Comparison of ENCODE assay signal across 23 cellular contexts in genomic region chr12:3668479-3669165, GRCh38.
DNase-seq lines count a peak whose midpoint lies in the region; ATAC-seq and TF ChIP-seq lines count a peak whose summit lies in the region.
"Had no signal": no experiment of that assay in that cellular context is flagged by ENCODE, and none has a peak within 500 bp of the region (broad histone marks: within the 10 kb centered on the region; RNA-seq: fewer than 3 reads in every experiment).

No MANE protein-coding gene starts in this region.

- H3K9me3 Mint-ChIP-seq in neural progenitor cell, result peaks cover 1% of the 10 kb centered on the region
- H3K9me3 Mint-ChIP-seq: CD4-positive, alpha-beta T cell; HFFc6 had no signal

- no peaks in the 10 kb centered on the region for H3K36me3 Mint-ChIP-seq in neural progenitor cell

- H3F3A ChIP-seq in neural progenitor cell (ENCODE audit: low read depth), result no peaks in the 10 kb centered on the region

- no peak overlapping the region for H3K9ac ChIP-seq in neural progenitor cell
- H3K9ac ChIP-seq: BLaER1 treated with 17β-estradiol and CSF1 and Interleukin-3, amounts not matched to agents 10 nM and 100 nM had no signal

- POLR2A ChIA-PET in OCI-LY7 (lab: Charles Lee), result no interaction called here

- intact Hi-C loops in left cardiac atrium (cut with DNase I), result no loop called here
- intact Hi-C loops in OCI-LY7 (cut with micrococcal nuclease; ENCODE audit: unreplicated experiment), result no loop called here
- intact Hi-C loops in sciatic nerve (cut with DNase I), result no loop called here

- H3K27me3 Mint-ChIP-seq in neural progenitor cell (ENCODE audit: insufficient read depth, low read depth), result no peaks in the 10 kb centered on the region
- H3K27me3 Mint-ChIP-seq: CD4-positive, alpha-beta T cell had no signal

- H3K9me2 ChIP-seq in OCI-LY7 (ENCODE audit: insufficient read depth, low read length), result no peaks in the 10 kb centered on the region

- no peak overlapping the region for H3K4me3 Mint-ChIP-seq in neural progenitor cell
- H3K4me3 Mint-ChIP-seq: CD4-positive, alpha-beta T cell; HFFc6 had no signal

- no peaks in the 10 kb centered on the region for H3K27me3 ChIP-seq in neural progenitor cell
- H3K27me3 ChIP-seq: BLaER1 treated with 17β-estradiol and CSF1 and Interleukin-3, amounts not matched to agents 10 nM and 100 nM; Peyer's patch had no signal

- no peaks in the 10 kb centered on the region for H3K79me2 ChIP-seq in neural progenitor cell (ENCODE audit: low read depth)
- H3K79me2 ChIP-seq in OCI-LY7 (ENCODE audit: insufficient read depth, low read depth, low read length), result no peaks in the 10 kb centered on the region

- CTCF ChIA-PET in OCI-LY7 (lab: Charles Lee; ENCODE audit: unreplicated experiment), result interaction anchor here (1.1 kb wide), 1 partner anchor 368 kb away, joined by 4 read pairs; no protein-coding TSS in a partner anchor

- H2AFZ ChIP-seq in neural progenitor cell (replicated peaks) (no peak overlapping the region), OCI-LY7 (ENCODE audit: low read length) (no peak overlapping the region)

- H3K4me1 ChIP-seq in neural progenitor cell (no peaks in the 10 kb centered on the region), OCI-LY7 (ENCODE audit: insufficient read depth, low read length, poor library complexity, severe bottlenecking) (no peaks in the 10 kb centered on the region)
- H3K4me1 ChIP-seq: A549, HAP-1, Peyer's patch had no signal

- H3K4me3 ChIP-seq in neural progenitor cell, result no peak overlapping the region
- H3K4me3 ChIP-seq in OCI-LY7 (ENCODE audit: low read depth, low read length, poor library complexity, severe bottlenecking), result no peak overlapping the region
- H3K4me3 ChIP-seq: A549; BLaER1 treated with 17β-estradiol and CSF1 and Interleukin-3, amounts not matched to agents 10 nM and 100 nM; HAP-1; Peyer's patch had no signal

- peak overlapping the region; percentile 47 for H3K27ac Mint-ChIP-seq in neural progenitor cell
- H3K27ac Mint-ChIP-seq: CD4-positive, alpha-beta T cell; HFFc6 had no signal

- no peaks in the 10 kb centered on the region for H4K20me1 ChIP-seq in neural progenitor cell (ENCODE audit: low read depth)
- H4K20me1 ChIP-seq in OCI-LY7 (ENCODE audit: insufficient read depth, low read length), result no peaks in the 10 kb centered on the region

- no peaks in the 10 kb centered on the region for H3K36me3 ChIP-seq in neural progenitor cell
- H3K36me3 ChIP-seq in OCI-LY7 (ENCODE audit: insufficient read depth, low read length), result peaks cover 81% of the 10 kb centered on the region

- ATAC-seq in left cardiac atrium (peak; percentile 62 to 66), sciatic nerve (no peak)
- ATAC-seq: A549, HepG2 had no signal

- no TSS peak for BruUV-seq in OCI-LY7 (replicated peaks; lab: Mats Ljungman, UMichigan)

- in situ Hi-C loops in G401 (cut with HindIII; ENCODE audit: low sequenced_read_pairs), result no loop called here

- no peak for TF ChIP-seq CTCF in neural progenitor cell (IDR thresholded peaks at IDR 0.05)
- TF ChIP-seq CTCF in OCI-LY7 (conservative IDR thresholded peaks at IDR 0.05; ENCODE audit: low read length), result no peak

- no peak overlapping the region for H3K4me2 ChIP-seq in neural progenitor cell
- H3K4me2 ChIP-seq in OCI-LY7 (ENCODE audit: low read length), result no peak overlapping the region
- H3K4me2 ChIP-seq: A549; BLaER1 treated with 17β-estradiol and CSF1 and Interleukin-3, amounts not matched to agents 10 nM and 100 nM had no signal

- no peaks in the 10 kb centered on the region for H3K9me3 ChIP-seq in neural progenitor cell (ENCODE audit: low read depth)
- H3K9me3 ChIP-seq in OCI-LY7 (ENCODE audit: low read length), result no peaks in the 10 kb centered on the region
- H3K9me3 ChIP-seq: A549; BLaER1 treated with 17β-estradiol and CSF1 and Interleukin-3, amounts not matched to agents 10 nM and 100 nM; HAP-1; Peyer's patch had no signal

- H3K4me1 Mint-ChIP-seq in neural progenitor cell, result peaks cover 30% of the 10 kb centered on the region

- peak; percentile 17 for DNase-seq in G401 (ENCODE audit: low spot score)
- peak; percentile 21 for DNase-seq in amniotic epithelial cell (ENCODE audit: low read depth)
- no peak for DNase-seq in left cardiac atrium
- no peak for DNase-seq in neural progenitor cell (ENCODE audit: low spot score)
- no peak for DNase-seq in OCI-LY7 (ENCODE audit: low spot score)
- DNase-seq in OCI-M1 (lab: John Stamatoyannopoulos, UW), result no peak
- no peak for DNase-seq in sciatic nerve (ENCODE audit: low spot score)
- DNase-seq: AML-193; CD4-positive, alpha-beta T cell; DMS53; GOT3; HFFc6; MV-4-11; NCI-H1105; NCI-H146; NCI-H2029 treated with DMSO at 0.1 percent for 48 hours; NCI-H446 treated with DMSO at 0.1 percent for 48 hours; NCI-H526; Peyer's patch had no signal

- H3K27ac ChIP-seq in neural progenitor cell (no peak overlapping the region), OCI-LY7 (ENCODE audit: low read depth, low read length, poor library complexity, severe bottlenecking) (no peak overlapping the region)
- H3K27ac ChIP-seq: A549, Peyer's patch had no signal

Comparison
In these comparisons a context has a peak if more than half of its experiments do, and no peak if none do; other contexts are left out.
1. DNase-seq: peak in G401 (single experiment) and amniotic epithelial cell (single experiment); none in left cardiac atrium (single experiment), neural progenitor cell (single experiment), OCI-LY7 (single experiment), OCI-M1 (single experiment) and sciatic nerve (single experiment).